In the genomic region with DNA sequence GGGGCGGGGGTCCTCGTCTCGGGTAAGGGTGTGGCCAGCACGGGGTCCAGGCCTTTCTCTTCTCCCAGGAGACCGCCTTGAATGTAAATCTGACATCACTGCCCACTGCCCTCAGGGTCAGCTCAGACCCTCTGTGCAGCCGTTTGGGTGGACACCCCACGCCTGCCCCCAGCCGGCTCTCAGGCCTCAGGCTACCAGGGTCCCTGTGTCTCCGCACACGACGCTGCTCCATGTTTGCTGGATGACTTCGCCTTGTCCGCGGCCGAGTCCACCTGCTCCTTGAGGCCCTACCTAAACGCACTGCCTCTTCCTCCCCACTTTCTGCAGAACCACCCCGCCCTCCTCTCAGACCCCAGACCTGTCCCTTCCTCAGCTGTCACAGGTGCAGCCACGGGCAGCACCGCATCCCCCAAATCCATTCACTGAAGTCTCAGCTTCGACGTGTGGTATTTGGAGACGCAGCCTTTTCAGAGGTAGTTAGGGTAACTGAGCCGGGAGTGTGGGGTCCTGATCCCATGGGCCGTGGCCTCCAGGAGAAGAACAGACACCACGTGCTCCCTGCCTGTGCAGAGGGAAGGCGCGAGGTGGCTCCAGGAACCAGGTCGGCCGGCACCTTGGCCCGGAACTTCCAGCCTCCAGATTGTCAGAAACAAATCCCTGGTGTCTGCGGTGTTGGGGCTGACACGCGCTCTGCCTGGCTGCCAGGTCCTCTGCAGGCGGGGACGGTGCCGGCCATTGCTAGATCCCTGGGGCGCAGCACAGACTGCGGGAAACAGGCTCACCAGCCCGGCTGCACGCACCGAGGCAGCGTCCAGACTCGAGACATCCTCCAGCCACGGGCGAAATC, we compare ENCODE assay signal across 22 cellular contexts.
A peak's percentile ranks its signal among the peaks of the same experiment; 100 is the strongest.
DNase-seq lines count a peak whose midpoint lies in the region; ATAC-seq and TF ChIP-seq lines count a peak whose summit lies in the region.
"Had no signal": no experiment of that assay in that cellular context is flagged by ENCODE, and none has a peak within 500 bp of the region (broad histone marks: within the 10 kb centered on the region; RNA-seq: fewer than 3 reads in every experiment).

No MANE protein-coding gene starts in this region.

- ATAC-seq in Right ventricle myocardium superior (ENCODE audit: poor library complexity) = no peak
- ATAC-seq in Right ventricle myocardium inferior = no peak
- no peak for ATAC-seq in HG03139 (IDR thresholded peaks at IDR 0.05; ENCODE audit: unreplicated experiment)
- ATAC-seq: upper lobe of right lung had no signal

- H3K27me3 Mint-ChIP-seq in chondrocyte (ENCODE audit: low read depth) = no peaks in the 10 kb centered on the region

- intact Hi-C loops in Right ventricle myocardium superior (cut with DNase I) (loop anchor here (5.0 kb wide), 1 partner anchor 275 kb away; no protein-coding TSS in a partner anchor), Right ventricle myocardium inferior (cut with DNase I) (loop anchor here (5.0 kb wide), 2 partner anchors 95 to 200 kb away; no protein-coding TSS in a partner anchor), vagina (cut with DNase I) (loop anchor here (10.0 kb wide), 2 partner anchors 212 to 282 kb away; no protein-coding TSS in a partner anchor)

- H3K9me3 ChIP-seq in vagina = no peaks in the 10 kb centered on the region
- H3K9me3 ChIP-seq: ascending aorta; BLaER1 treated with 17β-estradiol and CSF1 and Interleukin-3, amounts not matched to agents 10 nM and 100 nM; heart right ventricle; upper lobe of right lung had no signal

- H3K36me3 Mint-ChIP-seq in chondrocyte (ENCODE audit: low read depth) = peaks cover 2% of the 10 kb centered on the region
- H3K36me3 Mint-ChIP-seq: activated naive CD8-positive, alpha-beta T cell had no signal

- no peak for TF ChIP-seq CTCF in chondrocyte (IDR thresholded peaks at IDR 0.05)
- no peak for TF ChIP-seq CTCF in vagina (IDR thresholded peaks at IDR 0.05)

- no peaks in the 10 kb centered on the region for H3K36me3 ChIP-seq in vagina
- H3K36me3 ChIP-seq: ascending aorta; BLaER1 treated with 17β-estradiol and CSF1 and Interleukin-3, amounts not matched to agents 10 nM and 100 nM; heart right ventricle; upper lobe of right lung had no signal

- no peak overlapping the region for H3K4me3 Mint-ChIP-seq in chondrocyte (ENCODE audit: unreplicated experiment)
- H3K4me3 Mint-ChIP-seq: activated naive CD8-positive, alpha-beta T cell; activated T-helper 1 cell treated with anti-CD3 and anti-CD28 coated beads, Interleukin-12 subunit alpha, Interleukin-12 subunit beta, Interleukin-2, Interleukin-4 antibody, amounts not matched to agents 30 ng/mL and 10 ng/mL and 1 ng/mL, durations not matched to agents 14 hours and 24 hours and 36 hours had no signal

- TF ChIP-seq POLR2A in vagina (IDR thresholded peaks at IDR 0.05) = no peak

- peaks cover 2% of the 10 kb centered on the region for H3K4me1 Mint-ChIP-seq in chondrocyte (ENCODE audit: low read depth)

- H3K27ac Mint-ChIP-seq in chondrocyte (ENCODE audit: unreplicated experiment) = no peak overlapping the region
- H3K27ac Mint-ChIP-seq: activated naive CD8-positive, alpha-beta T cell; activated T-helper 1 cell treated with anti-CD3 and anti-CD28 coated beads, Interleukin-12 subunit alpha, Interleukin-12 subunit beta, Interleukin-2, Interleukin-4 antibody, amounts not matched to agents 30 ng/mL and 10 ng/mL and 1 ng/mL, durations not matched to agents 14 hours and 24 hours and 36 hours had no signal

- peaks cover 31% of the 10 kb centered on the region for H3K4me1 ChIP-seq in vagina

- H3K9me3 Mint-ChIP-seq in chondrocyte (ENCODE audit: low read depth) = no peaks in the 10 kb centered on the region
- H3K9me3 Mint-ChIP-seq: activated T-helper 1 cell treated with anti-CD3 and anti-CD28 coated beads, Interleukin-12 subunit alpha, Interleukin-12 subunit beta, Interleukin-2, Interleukin-4 antibody, amounts not matched to agents 30 ng/mL and 10 ng/mL and 1 ng/mL, durations not matched to agents 14 hours and 24 hours and 36 hours had no signal

- H3K4me3 ChIP-seq in vagina = no peak overlapping the region
- H3K4me3 ChIP-seq: ascending aorta; BLaER1 treated with 17β-estradiol and CSF1 and Interleukin-3, amounts not matched to agents 10 nM and 100 nM; GM23248; upper lobe of right lung had no signal

- no peak overlapping the region for H3K27ac ChIP-seq in vagina
- H3K27ac ChIP-seq: ascending aorta; BLaER1 treated with 17β-estradiol and CSF1 and Interleukin-3, amounts not matched to agents 10 nM and 100 nM; GM23248; heart right ventricle; upper lobe of right lung had no signal

- DNase-seq in Right ventricle myocardium superior (peak; percentile 34), Right ventricle myocardium inferior (ENCODE audit: missing footprints) (no peak), chondrocyte (ENCODE audit: low spot score) (peak; percentile 79), mesenteric fat pad (ENCODE audit: low spot score) (peak; percentile 83), vagina (ENCODE audit: extremely low spot score in 2 of 2) (peak; percentile 77 to 81), pons (ENCODE audit: low spot score) (no peak)
- DNase-seq in stimulated activated naive CD4-positive, alpha-beta T cell (lab: John Stamatoyannopoulos, UW) = no peak
- DNase-seq: activated CD4-positive, CD25-positive, alpha-beta regulatory T cell; caudate nucleus; foreskin fibroblast; GM23248; NCI-H1417; NCI-H2107; NCI-H510A; nucleus accumbens; upper lobe of right lung had no signal

- H3K27me3 ChIP-seq in vagina = no peaks in the 10 kb centered on the region
- H3K27me3 ChIP-seq: ascending aorta had no signal

Comparison
In these comparisons a context has a peak if more than half of its experiments do, and no peak if none do; other contexts are left out.
1. DNase-seq: peak in Right ventricle myocardium superior (single experiment), chondrocyte (single experiment), mesenteric fat pad (single experiment) and vagina (2 of 2); none in Right ventricle myocardium inferior (single experiment), stimulated activated naive CD4-positive, alpha-beta T cell (0 of 6) and pons (single experiment).